ENCODE assay signal across 8 cellular contexts in the genomic region with DNA sequence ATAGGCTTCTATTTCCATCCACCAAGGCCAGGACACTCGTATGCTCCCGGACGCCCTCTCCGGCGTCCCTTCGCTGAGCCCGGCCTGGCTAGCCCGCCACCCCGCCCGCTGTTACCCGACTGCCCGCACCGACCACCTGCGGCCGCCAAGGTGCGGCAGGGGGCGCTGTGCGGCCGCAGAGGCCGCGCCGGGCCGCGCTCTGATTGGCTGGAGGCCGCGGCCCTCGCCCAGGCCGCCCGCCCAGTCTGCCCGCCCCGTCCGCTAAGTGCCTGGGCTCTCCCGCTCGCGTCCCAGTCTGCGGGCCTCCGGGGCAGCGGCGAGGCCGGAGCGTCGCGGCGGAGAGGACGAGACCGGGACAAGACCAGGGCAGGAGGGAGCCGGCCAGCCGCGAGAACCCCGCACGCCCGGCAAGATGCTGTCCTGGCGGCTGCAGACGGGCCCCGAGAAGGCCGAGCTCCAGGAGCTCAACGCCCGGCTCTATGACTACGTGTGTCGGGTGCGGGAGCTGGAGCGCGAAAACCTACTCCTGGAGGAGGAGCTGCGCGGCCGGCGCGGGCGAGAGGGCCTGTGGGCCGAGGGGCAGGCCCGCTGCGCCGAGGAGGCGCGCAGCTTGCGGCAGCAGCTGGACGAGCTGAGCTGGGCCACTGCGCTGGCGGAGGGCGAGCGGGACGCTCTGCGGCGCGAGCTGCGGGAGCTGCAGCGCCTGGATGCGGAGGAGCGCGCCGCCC. TPM values are rescaled to one million over a fixed set of nuclear protein-coding genes. Genes with fewer than 3 reads are reported as not detected.
DNase-seq lines count a peak whose midpoint lies in the region; ATAC-seq and TF ChIP-seq lines count a peak whose summit lies in the region.

SYNM (plus strand) TSS at position 293 of the 728 bp plus-strand sequence; CDS start at position 413, 120 bp downstream.

- ATAC-seq in GM18505 (IDR thresholded peaks at IDR 0.05; ENCODE audit: unreplicated experiment), result peak; percentile 69
- peak; percentile 75 for ATAC-seq in HG02885 (IDR thresholded peaks at IDR 0.05; ENCODE audit: poor library complexity, unreplicated experiment)
- peak; percentile 52 for ATAC-seq in activated CD8-positive, alpha-beta memory T cell treated with anti-CD3 and anti-CD28 coated beads, Interleukin-2, amount 10 ng/mL, durations not matched to agents 7 days and 5 days
- peak; percentile 84 for ATAC-seq in thoracic aorta (ENCODE audit: insufficient number of reproducible peaks, low FRiP score, low read depth)

- peaks cover 38% of the 10 kb centered on the region for H3K4me1 Mint-ChIP-seq in activated CD8-positive, alpha-beta memory T cell treated with anti-CD3 and anti-CD28 coated beads, Interleukin-2, amount 10 ng/mL, durations not matched to agents 7 days and 5 days

- peaks cover 58% of the 10 kb centered on the region for H3K27me3 Mint-ChIP-seq in activated CD8-positive, alpha-beta memory T cell treated with anti-CD3 and anti-CD28 coated beads, Interleukin-2, amount 10 ng/mL, durations not matched to agents 7 days and 5 days

- peak within 1 kb of the TSS; percentile 88 for H3K4me3 ChIP-seq in thoracic aorta

- DNase-seq in AG08395 (ENCODE audit: low spot score), result peak; percentile 90
- DNase-seq in NCI-H2107 (lab: John Stamatoyannopoulos, UW), result peak; percentile 5
- peak; percentile 46 for DNase-seq in activated CD8-positive, alpha-beta memory T cell treated with anti-CD3 and anti-CD28 coated beads, Interleukin-2, amount 10 ng/mL, durations not matched to agents 7 days and 5 days
- DNase-seq in fibroblast of peridontal ligament (ENCODE audit: extremely low read depth), result peak; percentile 69
- DNase-seq in myocyte (ENCODE audit: low read depth), result peak; percentile 68
- no peak for DNase-seq in thoracic aorta (ENCODE audit: low spot score)

- TF ChIP-seq CTCF in thoracic aorta (IDR thresholded peaks at IDR 0.05), result peak; percentile 79

- peak within 1 kb of the TSS; percentile 15 for H3K27ac Mint-ChIP-seq in activated CD8-positive, alpha-beta memory T cell treated with anti-CD3 and anti-CD28 coated beads, Interleukin-2, amount 10 ng/mL, durations not matched to agents 7 days and 5 days

- H3K9me3 Mint-ChIP-seq in activated CD8-positive, alpha-beta memory T cell treated with anti-CD3 and anti-CD28 coated beads, Interleukin-2, amount 10 ng/mL, durations not matched to agents 7 days and 5 days (ENCODE audit: low read depth), result no peaks in the 10 kb centered on the region

- H3K27me3 ChIP-seq in thoracic aorta (replicated peaks; ENCODE audit: insufficient read depth), result no peaks in the 10 kb centered on the region

- no peaks in the 10 kb centered on the region for H3K36me3 Mint-ChIP-seq in activated CD8-positive, alpha-beta memory T cell treated with anti-CD3 and anti-CD28 coated beads, Interleukin-2, amount 10 ng/mL, durations not matched to agents 7 days and 5 days

- peak within 1 kb of the TSS; percentile 60 for H3K4me3 Mint-ChIP-seq in activated CD8-positive, alpha-beta memory T cell treated with anti-CD3 and anti-CD28 coated beads, Interleukin-2, amount 10 ng/mL, durations not matched to agents 7 days and 5 days

- H3K27ac ChIP-seq in thoracic aorta, result peak within 1 kb of the TSS; percentile 80 to 89

- no peak for TF ChIP-seq POLR2A in GM18505 (IDR thresholded peaks at IDR 0.05; ENCODE audit: borderline replicate concordance, extremely low read depth, insufficient read depth, insufficient read length)

- H3K36me3 ChIP-seq in thoracic aorta, result no peaks in the 10 kb centered on the region

- no peaks in the 10 kb centered on the region for H3K9me3 ChIP-seq in thoracic aorta

- CTCF ChIA-PET in activated CD8-positive, alpha-beta memory T cell treated with anti-CD3 and anti-CD28 coated beads, Interleukin-2, amount 10 ng/mL, durations not matched to agents 7 days and 5 days (lab: Charles Lee), result interaction anchor here (0.7 to 1.5 kb wide), 10 partner anchors 24 to 599 kb away, joined by 3 to 11 read pairs (median 4); partner anchors contain the start of gene LRRC28

- peaks cover 20 to 57% of the 10 kb centered on the region in 2 donors for H3K4me1 ChIP-seq in thoracic aorta (ENCODE audit: control insufficient read depth in 1 of 2, low read depth in 2 of 2)

RNA-seq across cellular contexts. Expression of gene SYNM, which starts in this region (rescaled TPM):
- 1 to 10 TPM; 1.5 TPM for total RNA-seq in activated CD8-positive, alpha-beta memory T cell treated with anti-CD3 and anti-CD28 coated beads, Interleukin-2, amount 10 ng/mL, durations not matched to agents 7 days and 5 days
- 4.0 and 12.0 TPM in 2 replicates for total RNA-seq in myocyte
- polyA plus RNA-seq in myocyte (2012), result 3.3 TPM
- 100 to 1,000 TPM in 1 of 2 donors, 10 to 100 TPM in 1; 60.9 to 102 TPM for total RNA-seq in thoracic aorta
